1 cellular context compared by ENCODE assay signal in the genomic region with DNA sequence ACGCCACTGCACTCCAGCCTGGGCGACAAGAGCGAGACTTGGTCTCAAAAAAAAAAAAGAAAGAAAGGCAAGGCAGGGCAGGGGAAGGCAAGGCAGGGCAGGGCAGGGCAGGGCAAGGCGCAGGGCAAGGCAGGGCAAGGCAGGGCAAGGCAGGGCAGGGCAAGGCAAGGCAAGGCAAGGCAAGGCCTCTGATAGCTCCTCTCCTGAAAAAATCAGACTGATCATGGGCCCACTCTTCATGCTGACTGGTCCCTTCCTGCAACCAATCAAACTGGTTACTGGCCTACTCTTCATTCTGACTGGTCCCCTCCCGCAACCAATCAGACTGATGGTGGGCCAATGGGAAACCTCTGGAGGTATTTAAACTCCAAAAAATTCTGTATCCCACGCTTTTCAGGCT.
TF ChIP-seq lines count a peak whose summit lies in the region.

No MANE protein-coding gene starts in this region.

TF ChIP-seq in HepG2, 621 proteins besides CTCF, POLR2A, EP300 and RAD21:
- TF ChIP-seq AGO2 (optimal IDR thresholded peaks at IDR 0.05; ENCODE audit: low read depth, low read length): no peak
- TF ChIP-seq NFYB (CRISPR knock-in tag; IDR thresholded peaks at IDR 0.05): peak; percentile 34; the same call in 1 of the 2 replicates
- TF ChIP-seq NFYC (CRISPR knock-in tag; IDR thresholded peaks at IDR 0.05): 0 out of 2 replicates have a peak, but pooled peaks have one; percentile 38
- TF ChIP-seq, protein P1, sequence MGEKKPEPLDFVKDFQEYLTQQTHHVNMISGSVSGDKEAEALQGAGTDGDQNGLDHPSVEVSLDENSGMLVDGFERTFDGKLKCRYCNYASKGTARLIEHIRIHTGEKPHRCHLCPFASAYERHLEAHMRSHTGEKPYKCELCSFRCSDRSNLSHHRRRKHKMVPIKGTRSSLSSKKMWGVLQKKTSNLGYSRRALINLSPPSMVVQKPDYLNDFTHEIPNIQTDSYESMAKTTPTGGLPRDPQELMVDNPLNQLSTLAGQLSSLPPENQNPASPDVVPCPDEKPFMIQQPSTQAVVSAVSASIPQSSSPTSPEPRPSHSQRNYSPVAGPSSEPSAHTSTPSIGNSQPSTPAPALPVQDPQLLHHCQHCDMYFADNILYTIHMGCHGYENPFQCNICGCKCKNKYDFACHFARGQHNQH (CRISPR knock-in tag; IDR thresholded peaks at IDR 0.05): no peak
